ENCODE assay signal across 18 cellular contexts in genomic region chr6:71537717-71538116, GRCh38.
DNase-seq lines count a peak whose midpoint lies in the region; TF ChIP-seq lines count a peak whose summit lies in the region.
"Had no signal": no experiment of that assay in that cellular context is flagged by ENCODE, and none has a peak within 500 bp of the region (broad histone marks: within the 10 kb centered on the region; RNA-seq: fewer than 3 reads in every experiment).

No MANE protein-coding gene starts in this region.

- POLR2A ChIA-PET in RWPE1 (lab: Yijun Ruan, JAX; ENCODE audit: low non-redundant PET): no interaction called here

- H3K4me1 ChIP-seq in skeletal muscle satellite cell (ENCODE audit: control insufficient read depth, insufficient read depth, low read length) (peaks cover 4% of the 10 kb centered on the region), suprapubic skin (no peaks in the 10 kb centered on the region)
- H3K4me1 ChIP-seq: transverse colon had no signal

- H3K36me3 ChIP-seq in skeletal muscle satellite cell (ENCODE audit: insufficient read depth, low read length) (no peaks in the 10 kb centered on the region), suprapubic skin (no peaks in the 10 kb centered on the region)
- H3K36me3 ChIP-seq: SJSA1, transverse colon had no signal

- TF ChIP-seq EP300 in suprapubic skin (IDR thresholded peaks at IDR 0.05): no peak

- CTCF ChIA-PET in RWPE1 (lab: Yijun Ruan, JAX): no interaction called here

- in situ Hi-C loops in KBM-7 (cut with MboI; ENCODE audit: low pct_unique_long_range_greater_than_20kb, low sequenced_read_pairs): no loop called here

- H3K27me3 ChIP-seq in skeletal muscle satellite cell (ENCODE audit: control insufficient read depth, insufficient read depth, low read length): no peaks in the 10 kb centered on the region
- no peaks in the 10 kb centered on the region for H3K27me3 ChIP-seq in suprapubic skin
- H3K27me3 ChIP-seq: SJSA1, transverse colon had no signal

- H3K4me3 ChIP-seq in skeletal muscle satellite cell (ENCODE audit: low read length) (no peak overlapping the region), suprapubic skin (no peak overlapping the region)
- H3K4me3 ChIP-seq: SJSA1, transverse colon had no signal

- DNase-seq in GM04503 (ENCODE audit: low read depth): peak; percentile 34
- peak; percentile 8 for DNase-seq in RWPE1 (ENCODE audit: low spot score)
- DNase-seq in fibroblast of gingiva (ENCODE audit: low read depth): peak; percentile 45
- no peak for DNase-seq in KBM-7
- no peak for DNase-seq in suprapubic skin (ENCODE audit: low spot score in 2 of 2)
- DNase-seq in HT-29 (ENCODE audit: low spot score): no peak
- DNase-seq: activated naive CD4-positive, alpha-beta T cell treated with anti-CD3 and anti-CD28 coated beads, Interleukin-2, amount 10 ng/mL, durations not matched to agents 7 days and 5 days; anterior cingulate cortex; cerebellar nuclear complex; NCI-H187 treated with DMSO at 0.1 percent for 48 hours; NCI-H2227 treated with DMSO at 0.1 percent for 48 hours; occipital lobe; stimulated activated CD4-positive, alpha-beta T cell treated with anti-CD3 and anti-CD28 coated beads, Interleukin-12 subunit alpha, Interleukin-12 subunit beta, amount 100 ng/mL, for 4 hours; T-helper 1 cell; transverse colon had no signal

- H3K4me2 ChIP-seq in skeletal muscle satellite cell (ENCODE audit: low read length): peak overlapping the region; percentile 34
- H3K4me2 ChIP-seq: KMS-11 had no signal

- no peak overlapping the region for H3K27ac ChIP-seq in RWPE1
- H3K27ac ChIP-seq in suprapubic skin: no peak overlapping the region
- H3K27ac ChIP-seq: KMS-11, SJSA1, transverse colon had no signal

- no peak overlapping the region for H3K9ac ChIP-seq in skeletal muscle satellite cell (ENCODE audit: low read depth, low read length)
- H3K9ac ChIP-seq: KMS-11 had no signal

- H3K9me3 ChIP-seq in skeletal muscle satellite cell (replicated peaks; ENCODE audit: low read length) (no peaks in the 10 kb centered on the region), suprapubic skin (no peaks in the 10 kb centered on the region)
- H3K9me3 ChIP-seq: SJSA1, transverse colon had no signal

- TF ChIP-seq CTCF in RWPE1 (conservative IDR thresholded peaks at IDR 0.05; ENCODE audit: low read depth) (no peak), suprapubic skin (IDR thresholded peaks at IDR 0.05) (no peak)

- WGBS in suprapubic skin: 55% methylated on average over 1 of the region's 1 CpG

- no peak for TF ChIP-seq POLR2A in suprapubic skin (IDR thresholded peaks at IDR 0.05)

Comparison
In these comparisons a context has a peak if more than half of its experiments do, and no peak if none do; other contexts are left out.
1. DNase-seq: peak in GM04503 (single experiment), RWPE1 (single experiment) and fibroblast of gingiva (single experiment); none in KBM-7 (single experiment), suprapubic skin (0 of 2) and HT-29 (single experiment).